Comparison of ENCODE assay signal across 10 cellular contexts in the genomic region with DNA sequence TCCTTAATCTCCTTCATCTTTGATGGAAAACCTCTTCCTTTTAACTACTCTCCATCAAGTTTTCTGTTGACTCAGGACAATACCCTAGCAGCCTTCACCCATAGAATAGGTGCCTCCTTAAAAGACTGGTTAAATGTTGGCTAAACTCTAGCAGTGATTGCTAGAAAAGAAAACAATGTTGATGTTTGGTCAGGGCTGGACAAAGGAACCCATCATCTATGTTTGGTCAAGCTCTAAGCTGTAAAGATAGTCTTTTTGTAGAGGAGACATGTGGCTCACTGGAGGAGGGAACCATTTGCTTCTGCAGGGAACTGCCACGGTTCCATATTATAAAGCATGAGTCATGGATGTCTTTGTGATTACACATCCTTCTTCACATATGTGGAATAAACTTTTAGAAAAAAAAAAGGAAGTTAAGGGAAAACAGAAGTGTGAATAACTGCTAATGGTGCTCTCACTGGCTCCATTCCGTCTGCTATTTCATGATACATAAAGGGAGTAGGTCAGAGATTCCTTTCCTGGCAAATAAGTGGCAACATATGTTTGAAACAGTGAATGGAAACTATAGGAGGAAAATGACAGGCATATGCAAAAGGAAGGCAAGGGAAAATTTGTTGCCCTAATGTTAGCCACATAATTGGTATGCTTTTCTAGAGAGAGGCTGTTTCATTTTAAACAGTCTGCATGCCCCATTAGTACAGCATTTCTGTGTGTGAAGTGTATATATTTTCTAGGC.
DNase-seq lines count a peak whose midpoint lies in the region; ATAC-seq, FAIRE-seq and TF ChIP-seq lines count a peak whose summit lies in the region.
"Had no signal": no experiment of that assay in that cellular context is flagged by ENCODE, and none has a peak within 500 bp of the region (broad histone marks: within the 10 kb centered on the region; RNA-seq: fewer than 3 reads in every experiment).

No MANE protein-coding gene starts in this region.

- peak; percentile 94 for FAIRE-seq in RCC 7860 (lab: Jason Lieb, UNC)

- H3K27me3 Mint-ChIP-seq in activated T-cell treated with anti-CD3 and anti-CD28 coated beads, Interleukin-2, amount 50 U/mL, for 72 hours (ENCODE audit: low read depth): no peaks in the 10 kb centered on the region
- H3K27me3 Mint-ChIP-seq in activated T-cell treated with anti-CD3 and anti-CD28 coated beads, Interleukin-2, amount 50 U/mL, for 24 hours: no peaks in the 10 kb centered on the region
- no peaks in the 10 kb centered on the region for H3K27me3 Mint-ChIP-seq in stimulated activated memory B cell treated with anti-CD40 and anti-IgM and Interleukin-4, amounts not matched to agents 10 μg/mL and 1 μg/mL and 100 μg/mL, for 72 hours

- H3K36me3 Mint-ChIP-seq in activated T-cell treated with anti-CD3 and anti-CD28 coated beads, Interleukin-2, amount 50 U/mL, for 72 hours (ENCODE audit: insufficient read depth in 2 of 2): no peaks in the 10 kb centered on the region
- peaks cover 10% of the 10 kb centered on the region for H3K36me3 Mint-ChIP-seq in activated T-cell treated with anti-CD3 and anti-CD28 coated beads, Interleukin-2, amount 50 U/mL, for 24 hours (ENCODE audit: low read depth)
- H3K36me3 Mint-ChIP-seq in stimulated activated memory B cell treated with anti-CD40 and anti-IgM and Interleukin-4, amounts not matched to agents 10 μg/mL and 1 μg/mL and 100 μg/mL, for 72 hours: no peaks in the 10 kb centered on the region

- no peak for DNase-seq in activated T-cell treated with anti-CD3 and anti-CD28 coated beads, Interleukin-2, amount 50 U/mL, for 72 hours
- DNase-seq in activated T-cell treated with anti-CD3 and anti-CD28 coated beads, Interleukin-2, amount 50 U/mL, for 24 hours: no peak
- DNase-seq in RCC 7860 (ENCODE audit: low spot score): peak; percentile 91
- peak; percentile 84 for DNase-seq in fibroblast of the aortic adventitia (ENCODE audit: low read depth)
- no peak for DNase-seq in activated CD8-positive, alpha-beta memory T cell treated with anti-CD3 and anti-CD28 coated beads, Interleukin-2, amount 50 U/mL, for 4 hours
- DNase-seq: glutamatergic neuron had no signal

- no peak for ATAC-seq in activated T-cell treated with anti-CD3 and anti-CD28 coated beads, Interleukin-2, amount 50 U/mL, for 72 hours (replicated peaks in 1 of 2)
- no peak for ATAC-seq in stimulated activated memory B cell treated with anti-CD40 and anti-IgM and Interleukin-4, amounts not matched to agents 10 μg/mL and 1 μg/mL and 100 μg/mL, for 72 hours
- no peak for ATAC-seq in HG02763 (IDR thresholded peaks at IDR 0.05; ENCODE audit: unreplicated experiment)
- no peak for ATAC-seq in GM21381 (IDR thresholded peaks at IDR 0.05; ENCODE audit: unreplicated experiment)

- no peaks in the 10 kb centered on the region for H3K9me3 Mint-ChIP-seq in activated T-cell treated with anti-CD3 and anti-CD28 coated beads, Interleukin-2, amount 50 U/mL, for 72 hours
- no peaks in the 10 kb centered on the region for H3K9me3 Mint-ChIP-seq in activated T-cell treated with anti-CD3 and anti-CD28 coated beads, Interleukin-2, amount 50 U/mL, for 24 hours
- no peaks in the 10 kb centered on the region for H3K9me3 Mint-ChIP-seq in stimulated activated memory B cell treated with anti-CD40 and anti-IgM and Interleukin-4, amounts not matched to agents 10 μg/mL and 1 μg/mL and 100 μg/mL, for 72 hours

- H3K4me1 Mint-ChIP-seq in activated T-cell treated with anti-CD3 and anti-CD28 coated beads, Interleukin-2, amount 50 U/mL, for 72 hours (ENCODE audit: low read depth): peaks cover 14% of the 10 kb centered on the region
- peaks cover 17% of the 10 kb centered on the region for H3K4me1 Mint-ChIP-seq in activated T-cell treated with anti-CD3 and anti-CD28 coated beads, Interleukin-2, amount 50 U/mL, for 24 hours (ENCODE audit: low read depth)
- H3K4me1 Mint-ChIP-seq in stimulated activated memory B cell treated with anti-CD40 and anti-IgM and Interleukin-4, amounts not matched to agents 10 μg/mL and 1 μg/mL and 100 μg/mL, for 72 hours: peaks cover 23% of the 10 kb centered on the region

- no peak for TF ChIP-seq CTCF in fibroblast of the aortic adventitia (IDR thresholded peaks at IDR 0.05; ENCODE audit: insufficient read depth, low read length)

- no peak overlapping the region for H3K4me3 ChIP-seq in fibroblast of the aortic adventitia (ENCODE audit: low read depth, low read length)
- H3K4me3 ChIP-seq: tibial nerve had no signal

- H3K27ac Mint-ChIP-seq in activated T-cell treated with anti-CD3 and anti-CD28 coated beads, Interleukin-2, amount 50 U/mL, for 72 hours: peak overlapping the region; percentile 27
- no peak overlapping the region for H3K27ac Mint-ChIP-seq in activated T-cell treated with anti-CD3 and anti-CD28 coated beads, Interleukin-2, amount 50 U/mL, for 24 hours
- peak overlapping the region; percentile 34 for H3K27ac Mint-ChIP-seq in stimulated activated memory B cell treated with anti-CD40 and anti-IgM and Interleukin-4, amounts not matched to agents 10 μg/mL and 1 μg/mL and 100 μg/mL, for 72 hours

- no peak overlapping the region for H3K4me3 Mint-ChIP-seq in activated T-cell treated with anti-CD3 and anti-CD28 coated beads, Interleukin-2, amount 50 U/mL, for 72 hours
- no peak overlapping the region for H3K4me3 Mint-ChIP-seq in activated T-cell treated with anti-CD3 and anti-CD28 coated beads, Interleukin-2, amount 50 U/mL, for 24 hours
- H3K4me3 Mint-ChIP-seq in stimulated activated memory B cell treated with anti-CD40 and anti-IgM and Interleukin-4, amounts not matched to agents 10 μg/mL and 1 μg/mL and 100 μg/mL, for 72 hours: no peak overlapping the region

Comparison
In these comparisons a context has a peak if more than half of its experiments do, and no peak if none do; other contexts are left out.
1. DNase-seq: peak in RCC 7860 (single experiment) and fibroblast of the aortic adventitia (single experiment); none in activated T-cell treated with anti-CD3 and anti-CD28 coated beads, Interleukin-2, amount 50 U/mL, for 72 hours (0 of 2), activated T-cell treated with anti-CD3 and anti-CD28 coated beads, Interleukin-2, amount 50 U/mL, for 24 hours (single experiment) and activated CD8-positive, alpha-beta memory T cell treated with anti-CD3 and anti-CD28 coated beads, Interleukin-2, amount 50 U/mL, for 4 hours (single experiment).